22 cellular contexts compared by ENCODE assay signal in the genomic region with DNA sequence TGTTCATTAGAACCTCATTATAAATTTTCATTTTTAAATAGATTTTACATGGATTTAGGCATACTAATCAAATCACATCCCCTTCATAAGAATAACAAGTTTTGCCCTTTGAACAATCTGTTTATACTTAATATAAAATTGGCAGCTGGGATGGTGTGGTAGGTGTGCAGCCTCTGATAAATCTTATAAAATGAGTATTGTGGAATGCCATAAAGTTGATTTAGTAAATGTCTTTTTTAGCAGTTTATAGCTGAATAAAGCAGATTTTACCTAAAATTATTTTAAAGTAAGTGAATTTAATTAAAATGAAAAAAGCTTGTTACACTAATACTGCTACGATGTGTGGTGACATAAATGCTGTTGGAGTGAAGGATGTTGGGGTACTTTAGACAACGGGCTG. TPM values are rescaled to one million over a fixed set of nuclear protein-coding genes. Genes with fewer than 3 reads are reported as not detected.
DNase-seq lines count a peak whose midpoint lies in the region; ATAC-seq, FAIRE-seq and TF ChIP-seq lines count a peak whose summit lies in the region.
"Had no signal": no experiment of that assay in that cellular context is flagged by ENCODE, and none has a peak within 500 bp of the region (broad histone marks: within the 10 kb centered on the region; RNA-seq: fewer than 3 reads in every experiment).

No MANE protein-coding gene starts in this region.

- no peak overlapping the region for H3K9ac ChIP-seq in HepG2 (ENCODE audit: insufficient read depth, low read depth, low read length)
- H3K9ac ChIP-seq: BLaER1 had no signal

- FAIRE-seq in HepG2 (lab: Jason Lieb, UNC) (no peak), islet of Langerhans (lab: Jason Lieb, UNC) (peak; percentile 61)
- FAIRE-seq: D721Med, GM12891, GM18507, H54 had no signal

- TF ChIP-seq CTCF in HepG2 (CRISPR knock-in tag; IDR thresholded peaks at IDR 0.05): no peak
- no peak for TF ChIP-seq CTCF in right lobe of liver (IDR thresholded peaks at IDR 0.05)
- TF ChIP-seq CTCF in spleen (IDR thresholded peaks at IDR 0.05 in 8 of 11, conservative IDR thresholded peaks at IDR 0.05 in 3 of 11): no peak
- TF ChIP-seq CTCF in CD4-positive, alpha-beta T cell (IDR thresholded peaks at IDR 0.05): no peak

- H3K9me3 ChIP-seq in HepG2 (ENCODE audit: low read length) (no peaks in the 10 kb centered on the region), right lobe of liver (no peaks in the 10 kb centered on the region), T-helper 17 cell (ENCODE audit: control insufficient read depth, low read length, poor library complexity, severe bottlenecking) (no peaks in the 10 kb centered on the region), spleen (no peaks in the 10 kb centered on the region)
- H3K9me3 ChIP-seq in CD4-positive, alpha-beta T cell (ENCODE audit: control insufficient read depth, low read length): no peaks in the 10 kb centered on the region
- H3K9me3 ChIP-seq: BLaER1, HAP-1 had no signal

- peaks cover 10% of the 10 kb centered on the region for H3K4me1 Mint-ChIP-seq in T-helper 17 cell
- H3K4me1 Mint-ChIP-seq in CD4-positive, alpha-beta T cell (ENCODE audit: low read depth): peaks cover 15% of the 10 kb centered on the region

- no peak for TF ChIP-seq EP300 in HepG2 (IDR thresholded peaks at IDR 0.05; ENCODE audit: low read depth in 2 of 2, low read length in 2 of 2)
- no peak for TF ChIP-seq EP300 in HepG2 (CRISPR knock-in tag; IDR thresholded peaks at IDR 0.05; ENCODE audit: borderline replicate concordance)

- no peak overlapping the region for H2AFZ ChIP-seq in HepG2 (ENCODE audit: low read length)

- H4K20me1 ChIP-seq in HepG2 (ENCODE audit: insufficient read depth, low read length): peaks cover 3% of the 10 kb centered on the region; the same call in 1 of the 2 replicates

- peak overlapping the region; percentile 71 for H3K27ac Mint-ChIP-seq in T-helper 17 cell
- no peak overlapping the region for H3K27ac Mint-ChIP-seq in CD4-positive, alpha-beta T cell
- H3K27ac Mint-ChIP-seq: B cell; CD4-positive, CD25-positive, alpha-beta regulatory T cell; CD8-positive, alpha-beta memory T cell had no signal

- peaks cover 12% of the 10 kb centered on the region for H3K79me2 ChIP-seq in HepG2 (ENCODE audit: insufficient read depth, low read length)

- no peaks in the 10 kb centered on the region for H3K9me3 Mint-ChIP-seq in CD4-positive, alpha-beta T cell
- H3K9me3 Mint-ChIP-seq: CD4-positive, CD25-positive, alpha-beta regulatory T cell; CD8-positive, alpha-beta memory T cell had no signal

- H3K4me1 ChIP-seq in HepG2 (ENCODE audit: insufficient read depth, low read length) (peaks cover 23% of the 10 kb centered on the region), right lobe of liver (peaks cover 0 to 14% (median 0%) of the 10 kb centered on the region in 4 donors), spleen (peaks cover 0 to 29% (median 6%) of the 10 kb centered on the region in 6 donors)

- H3K36me3 ChIP-seq in HepG2 (replicated peaks in 1 of 2; ENCODE audit: control insufficient read depth in 1 of 2, insufficient read depth in 2 of 2, low read length in 2 of 2) (peaks cover 13 to 52% of the 10 kb centered on the region in 2 experiments), right lobe of liver (peaks cover 0 to 59% (median 20%) of the 10 kb centered on the region in 4 donors), spleen (peaks cover 2 to 100% (median 50%) of the 10 kb centered on the region in 6 donors)

- in situ Hi-C loops in HepG2 (cut with HindIII; ENCODE audit: extremely low pct_ligation_motif_present, low pct_unique_long_range_greater_than_20kb): no loop called here

- CTCF ChIA-PET in HepG2 (lab: Yijun Ruan, JAX; ENCODE audit: low intra/inter-chr PET ratio, low total read pairs): no interaction called here
- CTCF ChIA-PET in CD4-positive, alpha-beta T cell (lab: Charles Lee): interaction anchor here (1.1 kb wide), 1 partner anchor 11 kb away, joined by 3 read pairs; no protein-coding TSS in a partner anchor

- BruUV-seq in HepG2 (replicated peaks; lab: Mats Ljungman, UMichigan): TSS peak; percentile 9

- WGBS in HepG2 (ENCODE audit: low lambda C conversion rate): 93% methylated on average over 2 of the region's 2 CpGs
- WGBS in right lobe of liver (ENCODE audit: insufficient coverage, low coverage, low lambda C conversion rate, missing lambda C conversion rate): 93% methylated on average over 2 of the region's 2 CpGs
- 88 to 96% (median 95%) methylated on average over 2 of the region's 2 CpGs for WGBS in spleen, 5 donors

- no peak for DNase-seq in HepG2 (ENCODE audit: low spot score)
- DNase-seq in right lobe of liver: no peak
- no peak for DNase-seq in T-helper 17 cell
- DNase-seq in spleen: no peak
- DNase-seq in CD4-positive, alpha-beta T cell: no peak
- DNase-seq: CD4-positive, CD25-positive, alpha-beta regulatory T cell; CD8-positive, alpha-beta memory T cell; DMS 273 treated with DMSO at 0.1 percent for 48 hours; DMS79; EL; GDM1; GOT3 had no signal

- H3K27ac ChIP-seq in HepG2 (ENCODE audit: extremely low read length, insufficient read depth, low read length) (peak overlapping the region; percentile 36), right lobe of liver (no peak overlapping the region), spleen (no peak overlapping the region)
- H3K27ac ChIP-seq in CD4-positive, alpha-beta T cell (ENCODE audit: low read depth, low read length): no peak overlapping the region
- H3K27ac ChIP-seq: BLaER1, C4-2B had no signal

- H3K4me3 ChIP-seq in HepG2 (replicated peaks in 1 of 3; ENCODE audit: insufficient read depth in 1 of 3, low read depth in 2 of 3, low read length in 3 of 3): no peak overlapping the region
- no peak overlapping the region for H3K4me3 ChIP-seq in right lobe of liver
- no peak overlapping the region for H3K4me3 ChIP-seq in spleen
- H3K4me3 ChIP-seq: BLaER1, HAP-1 had no signal

- H3K27me3 ChIP-seq in HepG2 (ENCODE audit: control insufficient read depth in 1 of 2, insufficient read depth in 2 of 2, low read length in 2 of 2) (no peaks in the 10 kb centered on the region), right lobe of liver (no peaks in the 10 kb centered on the region), spleen (replicated peaks in 1 of 7) (no peaks in the 10 kb centered on the region)
- H3K27me3 ChIP-seq in CD4-positive, alpha-beta T cell (ENCODE audit: control insufficient read depth, insufficient read depth, low read length): no peaks in the 10 kb centered on the region
- H3K27me3 ChIP-seq: BLaER1 had no signal

- intact Hi-C loops in HepG2 (cut with micrococcal nuclease; ENCODE audit: unreplicated experiment) (no loop called here), right lobe of liver (cut with DNase I) (no loop called here), spleen (cut with DNase I; ENCODE audit: low total_unique reads) (no loop called here)
- intact Hi-C loops in CD4-positive, alpha-beta T cell (cut with DNase I, micrococcal nuclease): no loop called here

- no peaks in the 10 kb centered on the region for H3K27me3 Mint-ChIP-seq in T-helper 17 cell
- H3K27me3 Mint-ChIP-seq in CD4-positive, alpha-beta T cell: no peaks in the 10 kb centered on the region
- H3K27me3 Mint-ChIP-seq: B cell; CD4-positive, CD25-positive, alpha-beta regulatory T cell; CD8-positive, alpha-beta memory T cell had no signal

- ATAC-seq in HepG2 (no peak), right lobe of liver (no peak), T-helper 17 cell (no peak), GM19397 (IDR thresholded peaks at IDR 0.05; ENCODE audit: unreplicated experiment) (no peak)
- no peak for ATAC-seq in CD4-positive, alpha-beta T cell (ENCODE audit: poor library complexity)

- POLR2A ChIA-PET in HepG2 (lab: Yijun Ruan, JAX): no interaction called here
- POLR2A ChIA-PET in CD4-positive, alpha-beta T cell (lab: Charles Lee): no interaction called here

- no peak overlapping the region for H3K4me3 Mint-ChIP-seq in T-helper 17 cell
- no peak overlapping the region for H3K4me3 Mint-ChIP-seq in CD4-positive, alpha-beta T cell
- H3K4me3 Mint-ChIP-seq: B cell; CD4-positive, CD25-positive, alpha-beta regulatory T cell; CD8-positive, alpha-beta memory T cell had no signal

- no peak overlapping the region for H3K4me2 ChIP-seq in HepG2 (ENCODE audit: low read depth, low read length)
- H3K4me2 ChIP-seq: BLaER1 had no signal

- peaks cover 11% of the 10 kb centered on the region for H3K36me3 Mint-ChIP-seq in T-helper 17 cell (ENCODE audit: low read depth)
- peaks cover 95% of the 10 kb centered on the region for H3K36me3 Mint-ChIP-seq in CD4-positive, alpha-beta T cell (ENCODE audit: low read depth)

- no peak for TF ChIP-seq POLR2A in HepG2 (IDR thresholded peaks at IDR 0.05; ENCODE audit: insufficient read depth in 1 of 2, low read depth in 2 of 2, low read length in 2 of 2)
- no peak for TF ChIP-seq POLR2A in right lobe of liver (IDR thresholded peaks at IDR 0.05)
- no peak for TF ChIP-seq POLR2A in spleen (IDR thresholded peaks at IDR 0.05)

- no peak for TF ChIP-seq RAD21 in HepG2 (CRISPR knock-in tag; IDR thresholded peaks at IDR 0.05)

RNA-seq across cellular contexts. Expression of gene VAPA, which starts 35.5 kb away (rescaled TPM):
- total RNA-seq in HepG2 (2016; rRNA removed; fragmentation: Illumina TruSeq; extraction: Trizol) (294 and 375 TPM in 2 replicates), right lobe of liver (100 to 1,000 TPM in 2 of 6 experiments, 10 to 100 TPM in 4; 69.6 to 149 (median 90.7) TPM), T-helper 17 cell (100 to 1,000 TPM; 149 to 161 TPM), spleen (100 to 1,000 TPM; 141 to 290 (median 205) TPM)
- 264 and 266 TPM in 2 replicates for total RNA-seq in HepG2 (2016; cell fraction: cytosol; rRNA removed; fragmentation: Illumina TruSeq; extraction: Trizol; ENCODE audit: low read depth)
- 297 and 387 TPM in 2 replicates for total RNA-seq in HepG2 (2016; cell fraction: insoluble cytoplasmic fraction; rRNA removed; fragmentation: Illumina TruSeq; extraction: Trizol)
- 204 and 205 TPM in 2 replicates for total RNA-seq in HepG2 (2016; cell fraction: membrane; rRNA removed; fragmentation: Illumina TruSeq; extraction: Trizol)
- 154 and 169 TPM in 2 replicates for total RNA-seq in HepG2 (2016; cell fraction: nucleus; rRNA removed; fragmentation: Illumina TruSeq; extraction: Trizol)
- polyA plus RNA-seq in HepG2 (2011; rRNA removed) (135 and 167 TPM in 2 replicates), spleen (10 to 100 TPM; 53.1 to 92.5 (median 92.5) TPM)
- polyA plus RNA-seq in HepG2 (2011; cell fraction: cytosol; rRNA removed): 88.4 and 143 TPM in 2 replicates
- 42.2 and 58.3 TPM in 2 replicates for polyA plus RNA-seq in HepG2 (2011; cell fraction: nucleus; rRNA removed)
- polyA plus RNA-seq in HepG2 (2012): 139 and 149 TPM in 2 replicates
- 89.1 and 105 TPM in 2 replicates for polyA plus RNA-seq in HepG2 (2016; cell fraction: cytosol; fragmentation: Illumina TruSeq; extraction: Trizol; ENCODE audit: low read depth)
- polyA plus RNA-seq in HepG2 (2016; cell fraction: insoluble cytoplasmic fraction; fragmentation: Illumina TruSeq; extraction: Trizol; ENCODE audit: low read depth): 426 and 427 TPM in 2 replicates
- polyA plus RNA-seq in HepG2 (2016; cell fraction: membrane; fragmentation: Illumina TruSeq; extraction: Trizol; ENCODE audit: low read depth): 141 and 145 TPM in 2 replicates
- polyA plus RNA-seq in HepG2 (2016; cell fraction: nucleus; fragmentation: Illumina TruSeq; extraction: Trizol; ENCODE audit: insufficient read depth, low read depth): 175 and 198 TPM in 2 replicates
- 70.7 and 89.7 TPM in 2 replicates for polyA minus RNA-seq in HepG2 (2011; rRNA and poly(A)+ RNA removed; ENCODE audit: low replicate concordance)
- polyA minus RNA-seq in HepG2 (2011; cell fraction: cytosol; rRNA and poly(A)+ RNA removed): 146 and 183 TPM in 2 replicates
- 140 and 144 TPM in 2 replicates for polyA minus RNA-seq in HepG2 (2011; cell fraction: nucleus; rRNA and poly(A)+ RNA removed)
- total RNA-seq in CD4-positive, alpha-beta T cell: 100 to 1,000 TPM; 162 to 177 TPM
